17 cellular contexts compared by ENCODE assay signal in genomic region chrX:10972731-10973130, GRCh38.
"Had no signal": no experiment of that assay in that cellular context is flagged by ENCODE, and none has a peak within 500 bp of the region (broad histone marks: within the 10 kb centered on the region; RNA-seq: fewer than 3 reads in every experiment).

No MANE protein-coding gene starts in this region.

- H3K4me3 ChIP-seq: cardiac muscle cell, colonic mucosa, left lung, sigmoid colon had no signal

- H3K27ac ChIP-seq: cardiac muscle cell, colonic mucosa, epithelial cell of prostate, left lung, sigmoid colon had no signal

- H3K4me1 Mint-ChIP-seq: activated naive CD4-positive, alpha-beta T cell treated with anti-CD3 and anti-CD28 coated beads, Interleukin-2, amount 50 U/mL, for 24 hours had no signal

- H3K4me1 ChIP-seq: colonic mucosa, left lung, sigmoid colon had no signal

- H3K27me3 ChIP-seq: cardiac muscle cell, colonic mucosa, left lung, sigmoid colon had no signal

- H3K27me3 Mint-ChIP-seq: activated naive CD4-positive, alpha-beta T cell treated with anti-CD3 and anti-CD28 coated beads, Interleukin-2, amount 50 U/mL, for 24 hours; natural killer cell treated with Interleukin-12 subunit alpha and Interleukin-12 subunit beta and Interleukin-15 and Interleukin-18, amount 100 ng/mL, for 72 hours; type B pancreatic cell had no signal

- H3K36me3 ChIP-seq: cardiac muscle cell, colonic mucosa, left lung, sigmoid colon had no signal

- H3K4me3 Mint-ChIP-seq: activated naive CD4-positive, alpha-beta T cell treated with anti-CD3 and anti-CD28 coated beads, Interleukin-2, amount 50 U/mL, for 24 hours; natural killer cell treated with Interleukin-12 subunit alpha and Interleukin-12 subunit beta and Interleukin-15 and Interleukin-18, amount 100 ng/mL, for 72 hours; T-helper 2 cell treated with Interferon-gamma antibody and Interleukin-4, amounts not matched to agents 5 μg/mL and 100 μg/mL, for 36 hours; type B pancreatic cell had no signal

- H3K36me3 Mint-ChIP-seq: natural killer cell treated with Interleukin-12 subunit alpha and Interleukin-12 subunit beta and Interleukin-15 and Interleukin-18, amount 100 ng/mL, for 72 hours; type B pancreatic cell had no signal

- H3K9me3 ChIP-seq: colonic mucosa, left lung, sigmoid colon had no signal

- H3K27ac Mint-ChIP-seq: activated naive CD4-positive, alpha-beta T cell treated with anti-CD3 and anti-CD28 coated beads, Interleukin-2, amount 50 U/mL, for 24 hours; natural killer cell treated with Interleukin-12 subunit alpha and Interleukin-12 subunit beta and Interleukin-15 and Interleukin-18, amount 100 ng/mL, for 72 hours; T-helper 2 cell treated with Interferon-gamma antibody and Interleukin-4, amounts not matched to agents 5 μg/mL and 100 μg/mL, for 36 hours; type B pancreatic cell had no signal

- DNase-seq: activated CD4-positive, alpha-beta T cell treated with anti-CD3 and anti-CD28 coated beads, Interleukin-2, amount 50 U/mL, for 1 hour; amygdala; colonic mucosa; effector memory CD4-positive, alpha-beta T cell; foreskin fibroblast; glutamatergic neuron; left lung; nucleus accumbens; sigmoid colon; stimulated activated CD4-positive, alpha-beta T cell treated with anti-CD3 and anti-CD28 coated beads, Interleukin-12 subunit alpha, Interleukin-12 subunit beta, amount 100 ng/mL, for 4 hours; stimulated activated naive CD4-positive, alpha-beta T cell treated with Interleukin-2 at 50 U/mL for 16 hours had no signal
